ENCODE assay signal across 27 cellular contexts in the genomic region with DNA sequence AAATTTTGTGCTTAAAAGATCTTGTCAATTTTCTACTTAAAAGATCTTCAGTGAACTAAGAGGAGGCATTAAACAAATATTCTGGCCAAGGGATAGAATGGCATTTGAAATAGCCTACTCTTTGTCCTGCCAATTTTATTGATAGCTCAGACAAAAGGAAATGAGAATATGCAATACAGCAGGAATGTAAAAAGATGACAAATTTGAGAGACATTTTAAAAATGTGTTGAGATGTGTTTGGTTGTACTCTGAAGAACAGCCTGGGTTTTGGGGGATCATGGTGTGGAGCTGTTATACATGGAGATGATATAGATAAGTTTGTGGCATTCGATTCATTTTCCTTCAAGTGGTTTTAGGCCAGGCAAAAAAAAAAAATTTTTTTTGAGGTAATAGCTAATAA.
"Had no signal": no experiment of that assay in that cellular context is flagged by ENCODE, and none has a peak within 500 bp of the region (broad histone marks: within the 10 kb centered on the region; RNA-seq: fewer than 3 reads in every experiment).

No MANE protein-coding gene starts in this region.

- ATAC-seq: activated T-helper 17 cell treated with anti-CD3 and anti-CD28 coated beads, Interleukin-2, amount 50 U/mL, for 72 hours; T-helper 17 cell had no signal

- H3K4me1 ChIP-seq: Peyer's patch, SJSA1 had no signal

- H3K27ac ChIP-seq: Peyer's patch, RWPE1, SJSA1 had no signal

- H3K36me3 ChIP-seq: Peyer's patch, SJSA1 had no signal

- H3K9me3 Mint-ChIP-seq: activated B cell treated with CpG ODN at 0.5 μM for 24 hours; activated CD4-positive, alpha-beta memory T cell treated with anti-CD3 and anti-CD28 coated beads for 36 hours; activated CD4-positive, alpha-beta T cell treated with anti-CD3 and anti-CD28 coated beads, Interleukin-2, amount 10 ng/mL, durations not matched to agents 7 days and 5 days; activated naive CD4-positive, alpha-beta T cell treated with anti-CD3 and anti-CD28 coated beads for 36 hours; activated T-helper 17 cell treated with anti-CD3 and anti-CD28 coated beads, Interleukin-2, amount 50 U/mL, for 72 hours had no signal

- H3K27me3 Mint-ChIP-seq: activated B cell treated with CpG ODN at 0.5 μM for 24 hours; activated CD4-positive, alpha-beta memory T cell treated with anti-CD3 and anti-CD28 coated beads for 36 hours; activated T-helper 17 cell treated with anti-CD3 and anti-CD28 coated beads, Interleukin-2, amount 50 U/mL, for 72 hours; T-helper 17 cell had no signal

- H3K4me1 Mint-ChIP-seq: activated B cell treated with CpG ODN at 0.5 μM for 24 hours; activated CD4-positive, alpha-beta T cell treated with anti-CD3 and anti-CD28 coated beads, Interleukin-2, amount 10 ng/mL, durations not matched to agents 7 days and 5 days; activated T-helper 17 cell treated with anti-CD3 and anti-CD28 coated beads, Interleukin-2, amount 50 U/mL, for 72 hours had no signal

- H3K4me3 ChIP-seq: Peyer's patch, SJSA1 had no signal

- DNase-seq: activated B cell treated with CpG ODN at 0.5 μM for 24 hours; activated CD4-positive, alpha-beta memory T cell treated with anti-CD3 and anti-CD28 coated beads for 36 hours; activated CD4-positive, alpha-beta T cell treated with anti-CD3 and anti-CD28 coated beads for 1 hour; activated CD4-positive, alpha-beta T cell treated with anti-CD3 and anti-CD28 coated beads, Interleukin-2, amount 10 ng/mL, durations not matched to agents 7 days and 5 days; activated CD8-positive, alpha-beta memory T cell treated with anti-CD3 and anti-CD28 coated beads for 24 hours; activated gamma-delta T cell; activated naive CD4-positive, alpha-beta T cell treated with anti-CD3 and anti-CD28 coated beads for 36 hours; activated T-cell treated with anti-CD3 and anti-CD28 coated beads for 4 hours; activated T-cell treated with anti-CD3 and anti-CD28 coated beads, Interleukin-2, amount 50 U/mL, for 48 hours; amygdala; cerebellar nuclear complex; NCI-H1048; NCI-H146; NCI-H1930; NCI-H2171; NCI-H2227 treated with DMSO at 0.1 percent for 48 hours; NCI-H526 treated with DMSO at 0.1 percent for 48 hours; NCI-H82; NK-92 treated with Interleukin-12 subunit alpha and Interleukin-12 subunit beta, amount 100 ng/mL, for 24 hours; Peyer's patch; SHP77; T-helper 17 cell; T1000 had no signal

- H3K9me3 ChIP-seq: Peyer's patch, SJSA1 had no signal

- H3K4me3 Mint-ChIP-seq: activated B cell treated with CpG ODN at 0.5 μM for 24 hours; activated CD4-positive, alpha-beta memory T cell treated with anti-CD3 and anti-CD28 coated beads for 36 hours; activated CD4-positive, alpha-beta T cell treated with anti-CD3 and anti-CD28 coated beads, Interleukin-2, amount 10 ng/mL, durations not matched to agents 7 days and 5 days; activated naive CD4-positive, alpha-beta T cell treated with anti-CD3 and anti-CD28 coated beads for 36 hours; activated naive CD8-positive, alpha-beta T cell; activated T-helper 17 cell treated with anti-CD3 and anti-CD28 coated beads, Interleukin-2, amount 50 U/mL, for 72 hours; T-helper 17 cell had no signal

- H3K27me3 ChIP-seq: Peyer's patch, SJSA1 had no signal

- H3K27ac Mint-ChIP-seq: activated B cell treated with CpG ODN at 0.5 μM for 24 hours; activated CD4-positive, alpha-beta memory T cell treated with anti-CD3 and anti-CD28 coated beads for 36 hours; activated CD4-positive, alpha-beta T cell treated with anti-CD3 and anti-CD28 coated beads, Interleukin-2, amount 10 ng/mL, durations not matched to agents 7 days and 5 days; activated naive CD4-positive, alpha-beta T cell treated with anti-CD3 and anti-CD28 coated beads for 36 hours; activated naive CD8-positive, alpha-beta T cell; activated T-helper 17 cell treated with anti-CD3 and anti-CD28 coated beads, Interleukin-2, amount 50 U/mL, for 72 hours; T-helper 17 cell had no signal

- H3K36me3 Mint-ChIP-seq: activated CD4-positive, alpha-beta memory T cell treated with anti-CD3 and anti-CD28 coated beads for 36 hours; activated naive CD8-positive, alpha-beta T cell had no signal
